Comparison of ENCODE assay signal across 8 cellular contexts in genomic region chr19:52028027-52028779, GRCh38. TPM values are rescaled to one million over a fixed set of nuclear protein-coding genes. Genes with fewer than 3 reads are reported as not detected.
DNase-seq lines count a peak whose midpoint lies in the region; ATAC-seq and TF ChIP-seq lines count a peak whose summit lies in the region.

Gene ZNF614 (minus strand): TSS chr19:52028379. CDS start chr19:52025745, 2,634 bp downstream.

- DNase-seq in ELF-1 (ENCODE audit: low read depth, low spot score), result peak; percentile 92
- DNase-seq in GOT3 (lab: John Stamatoyannopoulos, UW), result peak; percentile 69
- DNase-seq in LNCaP clone FGC (ENCODE audit: low read depth), result peak; percentile 63
- DNase-seq in SHP77 treated with DMSO at 0.1 percent for 48 hours (lab: John Stamatoyannopoulos, UW), result peak; percentile 63
- peak; percentile 48 to 76 (median 66) for DNase-seq in activated naive CD4-positive, alpha-beta T cell (lab: John Stamatoyannopoulos, UW)
- peak; percentile 72 to 87 for DNase-seq in foreskin keratinocyte
- DNase-seq in neural progenitor cell (ENCODE audit: low spot score), result peak; percentile 92
- peak; percentile 87 for DNase-seq in stomach

- H4K20me1 ChIP-seq in neural progenitor cell (ENCODE audit: low read depth), result no peaks in the 10 kb centered on the region

- peak; percentile 82 for ATAC-seq in foreskin keratinocyte

- H3K9me3 ChIP-seq in neural progenitor cell (ENCODE audit: low read depth) (peaks cover 15% of the 10 kb centered on the region), stomach (peaks cover 14 to 73% (median 59%) of the 10 kb centered on the region in 4 donors)

- peaks cover 66% of the 10 kb centered on the region for H3K36me3 Mint-ChIP-seq in neural progenitor cell

- peak within 1 kb of the TSS; percentile 96 for H3K4me3 Mint-ChIP-seq in neural progenitor cell

- H3K4me2 ChIP-seq in neural progenitor cell, result peak within 1 kb of the TSS; percentile 84

- H3K27ac ChIP-seq in foreskin keratinocyte, result peak within 1 kb of the TSS; percentile 85
- peak within 1 kb of the TSS; percentile 90 for H3K27ac ChIP-seq in neural progenitor cell
- peak within 1 kb of the TSS; percentile 85 to 93 (median 91) for H3K27ac ChIP-seq in stomach

- H2AFZ ChIP-seq in neural progenitor cell (replicated peaks), result peak within 1 kb of the TSS; percentile 95

- intact Hi-C loops in stomach (cut with DNase I; ENCODE audit: low total_unique reads), result no loop called here

- H3K4me3 ChIP-seq in LNCaP clone FGC (ENCODE audit: low read depth, low read length) (peak within 1 kb of the TSS; percentile 73), neural progenitor cell (peak within 1 kb of the TSS; percentile 80), stomach (peak within 1 kb of the TSS; percentile 69 to 78 (median 73))

- TF ChIP-seq EP300 in stomach (IDR thresholded peaks at IDR 0.05), result no peak

- TF ChIP-seq CTCF in LNCaP clone FGC (IDR thresholded peaks at IDR 0.05; ENCODE audit: control insufficient read depth, extremely low read depth, insufficient read depth) (no peak), foreskin keratinocyte (conservative IDR thresholded peaks at IDR 0.05) (no peak), neural progenitor cell (IDR thresholded peaks at IDR 0.05) (no peak), stomach (IDR thresholded peaks at IDR 0.05) (no peak)

- H3K4me1 Mint-ChIP-seq in neural progenitor cell, result peaks cover 7% of the 10 kb centered on the region

- TF ChIP-seq POLR2A in stomach (IDR thresholded peaks at IDR 0.05), result no peak

- H3K27me3 Mint-ChIP-seq in neural progenitor cell (ENCODE audit: insufficient read depth, low read depth), result no peaks in the 10 kb centered on the region

- peak within 1 kb of the TSS; percentile 88 for H3K9ac ChIP-seq in neural progenitor cell

- H3K4me1 ChIP-seq in foreskin keratinocyte (peaks cover 3% of the 10 kb centered on the region), neural progenitor cell (peaks cover 6% of the 10 kb centered on the region), stomach (peaks cover 0 to 22% (median 14%) of the 10 kb centered on the region in 4 donors)

- peaks cover 75% of the 10 kb centered on the region for H3K9me3 Mint-ChIP-seq in neural progenitor cell

- H3F3A ChIP-seq in neural progenitor cell (ENCODE audit: low read depth), result peaks cover 7% of the 10 kb centered on the region

- peak within 1 kb of the TSS; percentile 94 for H3K27ac Mint-ChIP-seq in neural progenitor cell

- peaks cover 25% of the 10 kb centered on the region for H3K36me3 ChIP-seq in neural progenitor cell
- H3K36me3 ChIP-seq in stomach, result peaks cover 23 to 45% (median 35%) of the 10 kb centered on the region in 4 donors

- H3K27me3 ChIP-seq in foreskin keratinocyte (no peaks in the 10 kb centered on the region), neural progenitor cell (no peaks in the 10 kb centered on the region), stomach (no peaks in the 10 kb centered on the region)

- 1% methylated on average over 39 to 53 of the region's 53 CpGs for WGBS in stomach, 5 donors

- peaks cover 28% of the 10 kb centered on the region for H3K79me2 ChIP-seq in neural progenitor cell (ENCODE audit: low read depth)

RNA-seq across cellular contexts. Expression of gene ZNF614, which starts in this region (rescaled TPM):
- total RNA-seq in foreskin keratinocyte (8.1 and 9.0 TPM in 2 replicates), neural progenitor cell (ENCODE audit: low replicate concordance) (19.1 and 21.5 TPM in 2 replicates), stomach (10 to 100 TPM in 2 of 5 donors, 1 to 10 TPM in 2, not detected in 1; 3.8 to 15.2 (median 8.7) TPM)
- polyA plus RNA-seq in foreskin keratinocyte (1.9 and 2.0 TPM in 2 replicates), stomach (1 to 10 TPM; 1.9 to 2.9 (median 2.0) TPM)

Comparison
In these comparisons a context has a peak if more than half of its experiments do, and no peak if none do; other contexts are left out.
1. Peak in every context shown above with its lines: DNase-seq, ATAC-seq, H3K4me3 ChIP-seq and H3K27ac ChIP-seq.